10 cellular contexts compared by ENCODE assay signal in genomic region chr16:87856796-87857228, GRCh38. TPM values are rescaled to one million over a fixed set of nuclear protein-coding genes. Genes with fewer than 3 reads are reported as not detected.
DNase-seq lines count a peak whose midpoint lies in the region; ATAC-seq and TF ChIP-seq lines count a peak whose summit lies in the region.
"Had no signal": no experiment of that assay in that cellular context is flagged by ENCODE, and none has a peak within 500 bp of the region (broad histone marks: within the 10 kb centered on the region; RNA-seq: fewer than 3 reads in every experiment).

No MANE protein-coding gene starts in this region.

- WGBS in stomach, 5 donors: 48 to 74% (median 59%) methylated on average over 9 to 15 of the region's 15 CpGs

- peaks cover 84% of the 10 kb centered on the region for H3K4me1 Mint-ChIP-seq in activated CD4-positive, alpha-beta T cell treated with anti-CD3 and anti-CD28 coated beads for 36 hours
- H3K4me1 Mint-ChIP-seq in activated CD4-positive, alpha-beta memory T cell treated with anti-CD3 and anti-CD28 coated beads, Interleukin-2, amount 10 ng/mL, durations not matched to agents 7 days and 5 days: peaks cover 88% of the 10 kb centered on the region

- peak overlapping the region; percentile 69 to 94 (median 88) for H3K27ac ChIP-seq in stomach

- no peak for TF ChIP-seq POLR2A in stomach (IDR thresholded peaks at IDR 0.05)

- no peaks in the 10 kb centered on the region for H3K27me3 ChIP-seq in stomach

- POLR2A ChIA-PET in activated CD4-positive, alpha-beta T cell treated with anti-CD3 and anti-CD28 coated beads for 36 hours (lab: Charles Lee): interaction anchor here (2.2 to 3.6 kb wide), 2 partner anchors 8 to 13 kb away, joined by 5 to 28 read pairs; partner anchors contain the start of gene SLC7A5
- POLR2A ChIA-PET in activated CD4-positive, alpha-beta memory T cell treated with anti-CD3 and anti-CD28 coated beads, Interleukin-2, amount 10 ng/mL, durations not matched to agents 7 days and 5 days (lab: Charles Lee): interaction anchor here (0.9 to 9.6 kb wide), 8 partner anchors 9 to 473 kb away, joined by 3 to 241 read pairs (median 4); partner anchors contain the start of genes FBXO31, KLHDC4 and SLC7A5

- no peak for TF ChIP-seq CTCF in stomach (IDR thresholded peaks at IDR 0.05)

- ATAC-seq in activated CD4-positive, alpha-beta T cell treated with anti-CD3 and anti-CD28 coated beads for 36 hours: no peak
- no peak for ATAC-seq in HG03354 (IDR thresholded peaks at IDR 0.05; ENCODE audit: poor library complexity, severe bottlenecking, unreplicated experiment)

- DNase-seq in activated CD4-positive, alpha-beta T cell treated with anti-CD3 and anti-CD28 coated beads for 36 hours: no peak
- DNase-seq in activated CD4-positive, alpha-beta T cell treated with anti-CD3 and anti-CD28 coated beads, Interleukin-2, amount 50 U/mL, for 48 hours: no peak
- no peak for DNase-seq in activated CD4-positive, alpha-beta memory T cell treated with anti-CD3 and anti-CD28 coated beads, Interleukin-2, amount 10 ng/mL, durations not matched to agents 7 days and 5 days
- DNase-seq in kidney tubule cell (ENCODE audit: low spot score) (peak; percentile 63), stomach (no peak), NCI-H1092 (lab: John Stamatoyannopoulos, UW) (no peak), cortex of kidney (lab: John Stamatoyannopoulos, UW) (no peak)
- DNase-seq: ACHN, NCI-H510A had no signal

- peaks cover 77% of the 10 kb centered on the region for H3K36me3 Mint-ChIP-seq in activated CD4-positive, alpha-beta T cell treated with anti-CD3 and anti-CD28 coated beads for 36 hours (ENCODE audit: low read depth)
- peaks cover 80% of the 10 kb centered on the region for H3K36me3 Mint-ChIP-seq in activated CD4-positive, alpha-beta memory T cell treated with anti-CD3 and anti-CD28 coated beads, Interleukin-2, amount 10 ng/mL, durations not matched to agents 7 days and 5 days (ENCODE audit: low read depth)

- H3K4me3 ChIP-seq in stomach: peak overlapping the region in 1 of 4 donors; percentile 6

- H3K9me3 Mint-ChIP-seq in activated CD4-positive, alpha-beta T cell treated with anti-CD3 and anti-CD28 coated beads for 36 hours (ENCODE audit: low read depth): no peaks in the 10 kb centered on the region
- H3K9me3 Mint-ChIP-seq in activated CD4-positive, alpha-beta memory T cell treated with anti-CD3 and anti-CD28 coated beads, Interleukin-2, amount 10 ng/mL, durations not matched to agents 7 days and 5 days: no peaks in the 10 kb centered on the region

- CTCF ChIA-PET in activated CD4-positive, alpha-beta T cell treated with anti-CD3 and anti-CD28 coated beads for 36 hours (lab: Charles Lee): interaction anchor here (1.0 to 1.8 kb wide), 2 partner anchors 15 to 78 kb away, joined by 4 to 9 read pairs; no protein-coding TSS in a partner anchor
- CTCF ChIA-PET in activated CD4-positive, alpha-beta memory T cell treated with anti-CD3 and anti-CD28 coated beads, Interleukin-2, amount 10 ng/mL, durations not matched to agents 7 days and 5 days (lab: Charles Lee): interaction anchor here (0.8 to 12.3 kb wide), 4 partner anchors 14 to 78 kb away, joined by 3 to 286 read pairs (median 10); partner anchors contain the start of gene SLC7A5

- no peaks in the 10 kb centered on the region for H3K27me3 Mint-ChIP-seq in activated CD4-positive, alpha-beta T cell treated with anti-CD3 and anti-CD28 coated beads for 36 hours
- no peaks in the 10 kb centered on the region for H3K27me3 Mint-ChIP-seq in activated CD4-positive, alpha-beta memory T cell treated with anti-CD3 and anti-CD28 coated beads, Interleukin-2, amount 10 ng/mL, durations not matched to agents 7 days and 5 days

- intact Hi-C loops in activated CD4-positive, alpha-beta T cell treated with anti-CD3 and anti-CD28 coated beads for 36 hours (cut with DNase I, micrococcal nuclease): no loop called here
- intact Hi-C loops in stomach (cut with DNase I; ENCODE audit: low total_unique reads): no loop called here

- peak overlapping the region; percentile 84 for H3K27ac Mint-ChIP-seq in activated CD4-positive, alpha-beta T cell treated with anti-CD3 and anti-CD28 coated beads for 36 hours
- peak overlapping the region; percentile 90 for H3K27ac Mint-ChIP-seq in activated CD4-positive, alpha-beta memory T cell treated with anti-CD3 and anti-CD28 coated beads, Interleukin-2, amount 10 ng/mL, durations not matched to agents 7 days and 5 days

- TF ChIP-seq EP300 in stomach (IDR thresholded peaks at IDR 0.05): no peak

- H3K36me3 ChIP-seq in stomach: peaks cover 0 to 2% (median 0%) of the 10 kb centered on the region in 4 donors

- peaks cover 86 to 99% (median 96%) of the 10 kb centered on the region in 4 donors for H3K4me1 ChIP-seq in stomach

- H3K4me3 Mint-ChIP-seq in activated CD4-positive, alpha-beta T cell treated with anti-CD3 and anti-CD28 coated beads for 36 hours: peak overlapping the region; percentile 58
- peak overlapping the region; percentile 72 for H3K4me3 Mint-ChIP-seq in activated CD4-positive, alpha-beta memory T cell treated with anti-CD3 and anti-CD28 coated beads, Interleukin-2, amount 10 ng/mL, durations not matched to agents 7 days and 5 days

- no peaks in the 10 kb centered on the region for H3K9me3 ChIP-seq in stomach

RNA-seq across cellular contexts. Expression of gene SLC7A5, which starts 12.5 kb away (rescaled TPM):
- total RNA-seq in activated CD4-positive, alpha-beta T cell treated with anti-CD3 and anti-CD28 coated beads for 36 hours: 100 to 1,000 TPM; 337 to 354 TPM
- total RNA-seq in activated CD4-positive, alpha-beta memory T cell treated with anti-CD3 and anti-CD28 coated beads, Interleukin-2, amount 10 ng/mL, durations not matched to agents 7 days and 5 days: 100 to 1,000 TPM; 178 to 187 TPM
- total RNA-seq in stomach: 10 to 100 TPM in 3 of 5 donors, 1 to 10 TPM in 2; 1.4 to 24.1 (median 11.0) TPM
- 10 to 100 TPM in 1 of 3 donors, 1 to 10 TPM in 2; 3.5 to 74.8 (median 9.0) TPM for polyA plus RNA-seq in stomach

Comparison
In these comparisons a context has a peak if more than half of its experiments do, and no peak if none do; other contexts are left out.
1. RNA of gene SLC7A5, which starts 12.5 kb away (total RNA-seq): 337 to 354 TPM in activated CD4-positive, alpha-beta T cell treated with anti-CD3 and anti-CD28 coated beads for 36 hours and 178 to 187 TPM in activated CD4-positive, alpha-beta memory T cell treated with anti-CD3 and anti-CD28 coated beads, Interleukin-2, amount 10 ng/mL, durations not matched to agents 7 days and 5 days; 1.4 to 24.1 TPM in stomach; every median in the first group is over 4 times any median in the second.